Comparison of ENCODE assay signal across 15 cellular contexts in genomic region chr16:16149710-16150116, GRCh38.
A peak's percentile ranks its signal among the peaks of the same experiment; 100 is the strongest.
DNase-seq lines count a peak whose midpoint lies in the region; ATAC-seq and TF ChIP-seq lines count a peak whose summit lies in the region.
"Had no signal": no experiment of that assay in that cellular context is flagged by ENCODE, and none has a peak within 500 bp of the region (broad histone marks: within the 10 kb centered on the region; RNA-seq: fewer than 3 reads in every experiment).

No MANE protein-coding gene starts in this region.

- peak overlapping the region; percentile 52 for H3K27ac ChIP-seq in AG04450 (ENCODE audit: low read depth, low read length)
- no peak overlapping the region for H3K27ac ChIP-seq in RWPE2 (ENCODE audit: poor library complexity, severe bottlenecking)
- peak overlapping the region; percentile 73 to 93 (median 86) for H3K27ac ChIP-seq in sigmoid colon
- no peak overlapping the region for H3K27ac ChIP-seq in osteoblast (ENCODE audit: low read depth, low read length)

- no peak for TF ChIP-seq CTCF in AG04450 (IDR thresholded peaks at IDR 0.05; ENCODE audit: low read depth, low read length)
- no peak for TF ChIP-seq CTCF in RWPE2 (IDR thresholded peaks at IDR 0.05; ENCODE audit: poor library complexity, severe bottlenecking)
- TF ChIP-seq CTCF in sigmoid colon (IDR thresholded peaks at IDR 0.05) = no peak
- no peak for TF ChIP-seq CTCF in osteoblast (IDR thresholded peaks at IDR 0.05; ENCODE audit: extremely low read depth, low read depth, low read length)

- H3K4me1 ChIP-seq in RWPE2 (ENCODE audit: insufficient read depth, poor library complexity, severe bottlenecking) = no peaks in the 10 kb centered on the region
- peaks cover 0 to 53% (median 35%) of the 10 kb centered on the region in 4 donors for H3K4me1 ChIP-seq in sigmoid colon
- H3K4me1 ChIP-seq in osteoblast (ENCODE audit: insufficient read depth, low read length) = no peaks in the 10 kb centered on the region

- H3K36me3 ChIP-seq in RWPE2 (ENCODE audit: low read depth) (no peaks in the 10 kb centered on the region), sigmoid colon (peaks cover 0 to under 1% (median 0%) of the 10 kb centered on the region in 4 donors), osteoblast (ENCODE audit: insufficient read depth, low read length) (peaks cover 7% of the 10 kb centered on the region)

- DNase-seq in AG04450 (ENCODE audit: low read depth, low spot score) = no peak
- no peak for DNase-seq in RWPE2 (ENCODE audit: low spot score)
- DNase-seq in left lobe of liver (ENCODE audit: low spot score) = peak; percentile 87
- no peak for DNase-seq in sigmoid colon
- no peak for DNase-seq in osteoblast (ENCODE audit: insufficient read length, low spot score, missing footprints)
- DNase-seq in GDM1 (lab: John Stamatoyannopoulos, UW) = no peak
- DNase-seq: activated CD8-positive, alpha-beta memory T cell treated with anti-CD3 and anti-CD28 coated beads, Interleukin-2, amount 50 U/mL, for 4 hours; effector memory CD8-positive, alpha-beta T cell; NCI-H1436; NCI-H524; stimulated activated CD4-positive, alpha-beta T cell treated with anti-CD3 and anti-CD28 coated beads, Interleukin-4, amount 100 ng/mL, for 24 hours; stimulated activated naive CD4-positive, alpha-beta T cell treated with Interleukin-2 at 50 U/mL for 16 hours; T-helper 9 cell had no signal

- H3K9me3 ChIP-seq in AG04450 (ENCODE audit: control insufficient read depth, insufficient read depth, low read length) (no peaks in the 10 kb centered on the region; the same call in 1 of the 2 replicates), RWPE2 (ENCODE audit: severe bottlenecking) (no peaks in the 10 kb centered on the region), sigmoid colon (no peaks in the 10 kb centered on the region), osteoblast (ENCODE audit: low read depth, low read length) (no peaks in the 10 kb centered on the region)

- peak; percentile 11; the same call in 1 of the 3 replicates for ATAC-seq in RWPE2 (ENCODE audit: low read depth)
- peak; percentile 64 for ATAC-seq in left lobe of liver
- ATAC-seq in GM21723 (IDR thresholded peaks at IDR 0.05; ENCODE audit: unreplicated experiment) = no peak
- no peak for ATAC-seq in HG03571 (IDR thresholded peaks at IDR 0.05; ENCODE audit: unreplicated experiment)
- ATAC-seq: effector memory CD8-positive, alpha-beta T cell had no signal

- POLR2A ChIA-PET in AG04450 (lab: Yijun Ruan, JAX) = interaction anchor here (0.5 to 0.6 kb wide), 2 partner anchors 123 to 328 kb away, joined by 4 to 6 read pairs; no protein-coding TSS in a partner anchor

- H3K79me2 ChIP-seq in osteoblast (ENCODE audit: insufficient read depth, low read length) = no peaks in the 10 kb centered on the region

- H3K4me2 ChIP-seq in osteoblast (ENCODE audit: insufficient read depth, low read length) = no peak overlapping the region

- H3K4me3 ChIP-seq in AG04450 (ENCODE audit: low read depth, low read length) = no peak overlapping the region
- H3K4me3 ChIP-seq in RWPE2 (ENCODE audit: severe bottlenecking) = no peak overlapping the region
- no peak overlapping the region for H3K4me3 ChIP-seq in sigmoid colon
- no peak overlapping the region for H3K4me3 ChIP-seq in osteoblast (ENCODE audit: insufficient read depth, low read length)

- no peak overlapping the region for H2AFZ ChIP-seq in osteoblast (ENCODE audit: low read length)

- H3K27me3 ChIP-seq in AG04450 (ENCODE audit: control insufficient read depth, insufficient read depth, low read length) (no peaks in the 10 kb centered on the region), RWPE2 (ENCODE audit: insufficient read depth, poor library complexity, severe bottlenecking) (no peaks in the 10 kb centered on the region), sigmoid colon (no peaks in the 10 kb centered on the region), osteoblast (ENCODE audit: insufficient read depth, low read length) (no peaks in the 10 kb centered on the region)

- TF ChIP-seq POLR2A in sigmoid colon (IDR thresholded peaks at IDR 0.05) = no peak

- TF ChIP-seq EP300 in sigmoid colon (IDR thresholded peaks at IDR 0.05) = no peak

- 88% methylated on average over 10 of the region's 10 CpGs for whole genome bisulfite sequencing in sigmoid colon, 2 donors

- peaks cover 31% of the 10 kb centered on the region for H4K20me1 ChIP-seq in osteoblast (ENCODE audit: insufficient read depth, low read length)

- intact Hi-C loops in sigmoid colon (cut with DNase I) = loop anchor here (2.0 to 5.0 kb wide), 2 partner anchors 25 to 43 kb away; no protein-coding TSS in a partner anchor

- CTCF ChIA-PET in AG04450 (lab: Charles Lee) = interaction anchor here (0.6 kb wide), 2 partner anchors 22 kb away, joined by 3 read pairs; no protein-coding TSS in a partner anchor

Comparison
In these comparisons a context has a peak if more than half of its experiments do, and no peak if none do; other contexts are left out.
1. H3K27ac ChIP-seq: peak in AG04450 (single experiment) and sigmoid colon (4 of 4); none in RWPE2 (single experiment) and osteoblast (single experiment).
2. ATAC-seq: peak in RWPE2 (single experiment) and left lobe of liver (single experiment); none in GM21723 (single experiment) and HG03571 (single experiment).